In genomic region chr13:102901615-102902305, GRCh38 we compare ENCODE assay signal across 30 cellular contexts. TPM values are rescaled to one million over a fixed set of nuclear protein-coding genes. Genes with fewer than 3 reads are reported as not detected.
A peak's percentile ranks its signal among the peaks of the same experiment; 100 is the strongest.
DNase-seq lines count a peak whose midpoint lies in the region; ATAC-seq and TF ChIP-seq lines count a peak whose summit lies in the region.
"Had no signal": no experiment of that assay in that cellular context is flagged by ENCODE, and none has a peak within 500 bp of the region (broad histone marks: within the 10 kb centered on the region; RNA-seq: fewer than 3 reads in every experiment).

No MANE protein-coding gene starts in this region.

- H3K27me3 ChIP-seq in PC-3 (ENCODE audit: low read length) (no peaks in the 10 kb centered on the region), sigmoid colon (no peaks in the 10 kb centered on the region), WERI-Rb-1 (ENCODE audit: insufficient read depth, low read depth, severe bottlenecking) (no peaks in the 10 kb centered on the region)
- H3K27me3 ChIP-seq: ascending aorta, esophagus squamous epithelium, left lung, neutrophil, SJCRH30, transverse colon had no signal

- H2AFZ ChIP-seq in PC-3 (ENCODE audit: low read length) = no peak overlapping the region

- CTCF ChIA-PET in PC-3 (lab: Charles Lee) = no interaction called here

- no peaks in the 10 kb centered on the region for H3F3A ChIP-seq in PC-3 (ENCODE audit: low read length, unreplicated experiment)

- H4K20me1 ChIP-seq in PC-3 (ENCODE audit: low read length) = no peaks in the 10 kb centered on the region

- no peak overlapping the region for H3K4me2 ChIP-seq in PC-3 (ENCODE audit: low read length)

- no peaks in the 10 kb centered on the region for H3K9me2 ChIP-seq in PC-3 (replicated peaks; ENCODE audit: low read length)

- no peak overlapping the region for H3K4me3 Mint-ChIP-seq in neural crest cell
- H3K4me3 Mint-ChIP-seq: activated CD4-positive, alpha-beta T cell treated with anti-CD3 and anti-CD28 coated beads, Interleukin-2, amount 10 ng/mL, durations not matched to agents 7 days and 5 days; activated T-cell treated with anti-CD3 and anti-CD28 coated beads, Interleukin-2, amount 50 U/mL, for 4 hours; CD8-positive, alpha-beta T cell; IgD-negative memory B cell; immature natural killer cell; WTC11 had no signal

- H3K27ac Mint-ChIP-seq in neural crest cell (ENCODE audit: unreplicated experiment) = peak overlapping the region; percentile 68
- H3K27ac Mint-ChIP-seq: activated CD4-positive, alpha-beta T cell treated with anti-CD3 and anti-CD28 coated beads, Interleukin-2, amount 10 ng/mL, durations not matched to agents 7 days and 5 days; CD8-positive, alpha-beta T cell; IgD-negative memory B cell; immature natural killer cell; progenitor cell of endocrine pancreas; WTC11 had no signal

- no peaks in the 10 kb centered on the region for H3K9me3 Mint-ChIP-seq in neural crest cell
- H3K9me3 Mint-ChIP-seq: activated CD4-positive, alpha-beta T cell treated with anti-CD3 and anti-CD28 coated beads, Interleukin-2, amount 10 ng/mL, durations not matched to agents 7 days and 5 days; activated T-cell treated with anti-CD3 and anti-CD28 coated beads, Interleukin-2, amount 50 U/mL, for 4 hours; CD8-positive, alpha-beta T cell; IgD-negative memory B cell; immature natural killer cell; WTC11 had no signal

- H3K27ac ChIP-seq in PC-3 (ENCODE audit: low read length) (no peak overlapping the region), sigmoid colon (no peak overlapping the region), WERI-Rb-1 (no peak overlapping the region)
- H3K27ac ChIP-seq: ascending aorta, esophagus squamous epithelium, left lung, neutrophil, SJCRH30 had no signal

- H3K9me3 ChIP-seq in PC-3 (ENCODE audit: low read length) = no peaks in the 10 kb centered on the region
- H3K9me3 ChIP-seq in sigmoid colon = no peaks in the 10 kb centered on the region
- H3K9me3 ChIP-seq in WERI-Rb-1 (ENCODE audit: severe bottlenecking) = no peaks in the 10 kb centered on the region
- H3K9me3 ChIP-seq: ascending aorta, esophagus squamous epithelium, left lung, neutrophil, SJCRH30, transverse colon had no signal

- intact Hi-C loops in PC-3 (cut with micrococcal nuclease) (no loop called here), sigmoid colon (cut with DNase I) (no loop called here)

- 63 to 82% methylated on average over 5 of the region's 5 CpGs for WGBS in sigmoid colon, 2 donors

- H3K4me3 ChIP-seq in PC-3 (ENCODE audit: low read length) (no peak overlapping the region), fibroblast of mammary gland (ENCODE audit: control insufficient read depth, low read depth, low read length) (no peak overlapping the region), sigmoid colon (no peak overlapping the region), WERI-Rb-1 (ENCODE audit: low read depth, low read length) (no peak overlapping the region)
- H3K4me3 ChIP-seq: ascending aorta, esophagus squamous epithelium, left lung, SJCRH30, transverse colon had no signal

- no peaks in the 10 kb centered on the region for H3K36me3 Mint-ChIP-seq in neural crest cell (ENCODE audit: low read depth)
- H3K36me3 Mint-ChIP-seq: CD8-positive, alpha-beta T cell; immature natural killer cell; WTC11 had no signal

- no peaks in the 10 kb centered on the region for H3K4me1 ChIP-seq in PC-3 (ENCODE audit: insufficient read depth, low read length)
- no peaks in the 10 kb centered on the region for H3K4me1 ChIP-seq in sigmoid colon
- H3K4me1 ChIP-seq: ascending aorta, esophagus squamous epithelium, left lung had no signal

- no peak for ATAC-seq in PC-3
- ATAC-seq: activated T-cell treated with anti-CD3 and anti-CD28 coated beads, Interleukin-2, amount 50 U/mL, for 4 hours; CD8-positive, alpha-beta T cell; left lung had no signal

- H3K27me3 Mint-ChIP-seq in neural crest cell (ENCODE audit: low read depth) = no peaks in the 10 kb centered on the region

- H3K4me1 Mint-ChIP-seq in neural crest cell = peaks cover 11% of the 10 kb centered on the region
- H3K4me1 Mint-ChIP-seq: activated CD4-positive, alpha-beta T cell treated with anti-CD3 and anti-CD28 coated beads, Interleukin-2, amount 10 ng/mL, durations not matched to agents 7 days and 5 days; immature natural killer cell had no signal

- no peaks in the 10 kb centered on the region for H3K79me2 ChIP-seq in PC-3 (ENCODE audit: low read length)

- TF ChIP-seq EP300 in sigmoid colon (IDR thresholded peaks at IDR 0.05) = no peak

- H3K36me3 ChIP-seq in PC-3 (ENCODE audit: low read depth, low read length) = no peaks in the 10 kb centered on the region
- H3K36me3 ChIP-seq in sigmoid colon = no peaks in the 10 kb centered on the region
- H3K36me3 ChIP-seq in WERI-Rb-1 = no peaks in the 10 kb centered on the region
- H3K36me3 ChIP-seq: ascending aorta, esophagus squamous epithelium, left lung, neutrophil, SJCRH30, transverse colon had no signal

- TF ChIP-seq CTCF in PC-3 (conservative IDR thresholded peaks at IDR 0.05; ENCODE audit: low read depth, low read length) = no peak
- TF ChIP-seq CTCF in fibroblast of mammary gland (conservative IDR thresholded peaks at IDR 0.05; ENCODE audit: control insufficient read depth, insufficient read depth, low read depth, low read length) = no peak
- no peak for TF ChIP-seq CTCF in neural crest cell (conservative IDR thresholded peaks at IDR 0.05)
- TF ChIP-seq CTCF in sigmoid colon (IDR thresholded peaks at IDR 0.05) = no peak
- no peak for TF ChIP-seq CTCF in WERI-Rb-1 (IDR thresholded peaks at IDR 0.05; ENCODE audit: low read depth, low read length)

- TF ChIP-seq POLR2A in sigmoid colon (IDR thresholded peaks at IDR 0.05) = no peak

- DNase-seq in EL = peak; percentile 23
- peak; percentile 5 for DNase-seq in PC-3
- DNase-seq in fibroblast of mammary gland (ENCODE audit: low read depth) = peak; percentile 49
- no peak for DNase-seq in neural crest cell (ENCODE audit: low read depth, low spot score)
- no peak for DNase-seq in sigmoid colon
- no peak for DNase-seq in stimulated activated CD4-positive, alpha-beta T cell treated with anti-CD3 and anti-CD28 coated beads, Interleukin-15, amount 100 ng/mL, for 24 hours
- DNase-seq in WERI-Rb-1 = no peak
- no peak for DNase-seq in activated CD8-positive, alpha-beta memory T cell treated with anti-CD3 and anti-CD28 coated beads, Interleukin-2, amount 50 U/mL, for 4 hours
- DNase-seq: activated CD4-positive, alpha-beta T cell treated with anti-CD3 and anti-CD28 coated beads, Interleukin-2, amount 10 ng/mL, durations not matched to agents 7 days and 5 days; activated gamma-delta T cell treated with Interleukin-2 at 50 U/mL for 16 hours; activated T-cell treated with anti-CD3 and anti-CD28 coated beads, Interleukin-2, amount 50 U/mL, for 4 hours; AML-193; CD8-positive, alpha-beta T cell; central memory CD4-positive, alpha-beta T cell; esophagus squamous epithelium; immature natural killer cell; left lung; NCI-H1092; NCI-H1694 treated with DMSO at 0.1 percent for 48 hours; NCI-H446 treated with DMSO at 0.1 percent for 48 hours; NCI-H82; SJCRH30; stimulated activated CD4-positive, alpha-beta T cell treated with anti-CD3 and anti-CD28 coated beads, Interleukin-4, amount 100 ng/mL, for 4 hours; T1000; transverse colon had no signal

- H3K9ac ChIP-seq in PC-3 (ENCODE audit: low read length) = no peak overlapping the region

- POLR2A ChIA-PET in PC-3 (lab: Charles Lee; ENCODE audit: unreplicated experiment) = no interaction called here

- BruUV-seq in PC-3 (replicated peaks; lab: Mats Ljungman, UMichigan) = no TSS peak

RNA-seq across cellular contexts. Expression of gene ERCC5, which starts 55.9 kb away (rescaled TPM):
- total RNA-seq in PC-3 (2014; rRNA removed) (19.3 and 23.7 TPM in 2 replicates), neural crest cell (39.2 and 41.5 TPM in 2 replicates), sigmoid colon (10 to 100 TPM; 30.7 to 68.5 (median 63.3) TPM)
- polyA plus RNA-seq in sigmoid colon = 10 to 100 TPM; 38.8 to 51.2 (median 45.0) TPM

Comparison
In these comparisons a context has a peak if more than half of its experiments do, and no peak if none do; other contexts are left out.
1. DNase-seq: peak in EL (single experiment), PC-3 (single experiment) and fibroblast of mammary gland (single experiment); none in neural crest cell (single experiment), sigmoid colon (single experiment), stimulated activated CD4-positive, alpha-beta T cell treated with anti-CD3 and anti-CD28 coated beads, Interleukin-15, amount 100 ng/mL, for 24 hours (single experiment), WERI-Rb-1 (single experiment) and activated CD8-positive, alpha-beta memory T cell treated with anti-CD3 and anti-CD28 coated beads, Interleukin-2, amount 50 U/mL, for 4 hours (single experiment).